Comparison of ENCODE assay signal across 8 cellular contexts in the genomic region with DNA sequence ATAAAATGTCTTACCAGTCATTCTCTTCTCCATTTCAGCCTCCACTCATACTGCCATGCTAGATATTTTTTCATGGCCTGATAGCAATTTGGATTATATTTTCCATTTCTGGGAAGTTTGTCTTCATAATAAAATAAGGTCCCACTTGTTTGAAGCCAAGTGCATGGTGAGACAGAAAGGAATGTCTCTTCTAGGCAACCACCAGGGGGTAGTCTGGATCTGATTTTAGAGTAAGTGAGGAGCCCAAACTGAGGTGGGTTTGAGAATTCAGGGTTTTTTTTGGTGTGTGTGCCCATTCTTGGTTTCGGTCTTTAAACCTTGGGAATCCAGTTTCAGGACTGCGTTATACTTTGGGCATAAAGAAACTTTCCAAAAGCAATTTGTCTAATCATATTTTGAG.
DNase-seq lines count a peak whose midpoint lies in the region; ATAC-seq and TF ChIP-seq lines count a peak whose summit lies in the region.

No MANE protein-coding gene starts in this region.

- no peak overlapping the region for H3K4me2 ChIP-seq in DOHH2 (ENCODE audit: low read length)

- H3F3A ChIP-seq in DOHH2 (ENCODE audit: control insufficient read depth, insufficient read depth), result no peaks in the 10 kb centered on the region

- no peaks in the 10 kb centered on the region for H3K4me1 ChIP-seq in DOHH2 (ENCODE audit: control insufficient read depth, low read length)
- no peaks in the 10 kb centered on the region for H3K4me1 ChIP-seq in thyroid gland

- peak; percentile 45 for ATAC-seq in HG02981 (IDR thresholded peaks at IDR 0.05; ENCODE audit: unreplicated experiment)
- ATAC-seq in GM18867 (IDR thresholded peaks at IDR 0.05; ENCODE audit: unreplicated experiment), result no peak

- TF ChIP-seq CTCF in DOHH2 (IDR thresholded peaks at IDR 0.05; ENCODE audit: low read depth, low read length, poor library complexity, severe bottlenecking) (peak; percentile 43), fibroblast of villous mesenchyme (IDR thresholded peaks at IDR 0.05; ENCODE audit: insufficient read depth, low read depth, low read length) (peak; percentile 36), thyroid gland (IDR thresholded peaks at IDR 0.05) (peak in 4 of 6 experiments; percentile 17 to 37 (median 28))

- no peaks in the 10 kb centered on the region for H4K20me1 ChIP-seq in DOHH2 (ENCODE audit: control insufficient read depth, insufficient read depth, low read depth, low read length)

- DNase-seq in NCI-H82 treated with DMSO at 0.1 percent for 48 hours (lab: John Stamatoyannopoulos, UW; ENCODE audit: unreplicated experiment) (peak; percentile 64), fibroblast of villous mesenchyme (ENCODE audit: low read depth) (peak; percentile 27), thyroid gland (no peak), putamen (ENCODE audit: low spot score) (no peak)
- no peak for DNase-seq in activated effector memory CD4-positive, alpha-beta T cell treated with Interleukin-2 at 50 U/mL for 16 hours

- no peaks in the 10 kb centered on the region for H3K79me2 ChIP-seq in DOHH2 (ENCODE audit: control insufficient read depth, low read length)

- H3K27ac ChIP-seq in DOHH2 (ENCODE audit: low read depth, low read length) (no peak overlapping the region), thyroid gland (no peak overlapping the region)

- H3K9me2 ChIP-seq in DOHH2 (replicated peaks; ENCODE audit: control insufficient read depth, low read length), result no peaks in the 10 kb centered on the region

- no peaks in the 10 kb centered on the region for H3K27me3 ChIP-seq in DOHH2 (ENCODE audit: control insufficient read depth, low read length)
- H3K27me3 ChIP-seq in thyroid gland, result no peaks in the 10 kb centered on the region

- intact Hi-C loops in thyroid gland (cut with DNase I), result no loop called here

- WGBS in thyroid gland, 2 donors, result 68% methylated on average over 2 of the region's 2 CpGs

- H3K36me3 ChIP-seq in DOHH2 (ENCODE audit: control insufficient read depth, low read length) (no peaks in the 10 kb centered on the region), thyroid gland (no peaks in the 10 kb centered on the region)

- no peak for TF ChIP-seq POLR2A in thyroid gland (IDR thresholded peaks at IDR 0.05)

- no peak overlapping the region for H3K4me3 ChIP-seq in DOHH2 (ENCODE audit: low read length)
- no peak overlapping the region for H3K4me3 ChIP-seq in fibroblast of villous mesenchyme (ENCODE audit: low read depth, low read length)
- H3K4me3 ChIP-seq in thyroid gland (replicated peaks in 1 of 3), result no peak overlapping the region

- no peaks in the 10 kb centered on the region for H3K9me3 ChIP-seq in DOHH2 (ENCODE audit: control insufficient read depth, insufficient read depth, low read length)
- H3K9me3 ChIP-seq in thyroid gland, result no peaks in the 10 kb centered on the region

Comparison
In these comparisons a context has a peak if more than half of its experiments do, and no peak if none do; other contexts are left out.
1. DNase-seq: peak in NCI-H82 treated with DMSO at 0.1 percent for 48 hours (single experiment) and fibroblast of villous mesenchyme (single experiment); none in thyroid gland (0 of 2), activated effector memory CD4-positive, alpha-beta T cell treated with Interleukin-2 at 50 U/mL for 16 hours (single experiment) and putamen (single experiment).
2. Peak in every context shown above with its lines, with median percentiles within 50 percentile points of each other: CTCF ChIP-seq.